16 cellular contexts compared by ENCODE assay signal in genomic region chr17:43272483-43272882, GRCh38. TPM values are rescaled to one million over a fixed set of nuclear protein-coding genes. Genes with fewer than 3 reads are reported as not detected.
A peak's percentile ranks its signal among the peaks of the same experiment; 100 is the strongest.
DNase-seq lines count a peak whose midpoint lies in the region; ATAC-seq and TF ChIP-seq lines count a peak whose summit lies in the region.
"Not testable (repeated sequence)": the region's sequence is repeated elsewhere in the genome, so short reads cannot be mapped to it uniquely, and the experiment has no call there.
"Had no signal": no experiment of that assay in that cellular context is flagged by ENCODE, and none has a peak within 500 bp of the region (broad histone marks: within the 10 kb centered on the region; RNA-seq: fewer than 3 reads in every experiment).

No MANE protein-coding gene starts in this region.

- POLR2A ChIA-PET in activated CD4-positive, alpha-beta memory T cell treated with anti-CD3 and anti-CD28 coated beads, Interleukin-2, amount 10 ng/mL, durations not matched to agents 7 days and 5 days (lab: Charles Lee) = not testable (repeated sequence)

- peak overlapping the region; percentile 62 for H3K4me3 Mint-ChIP-seq in Calu3 (ENCODE audit: low read depth, unreplicated experiment)
- H3K4me3 Mint-ChIP-seq in T-helper 1 cell treated with Interleukin-12 subunit alpha and Interleukin-12 subunit beta and Interleukin-4 antibody, amounts not matched to agents 30 μg/mL and 1 μg/mL, for 36 hours = peak overlapping the region; percentile 33
- H3K4me3 Mint-ChIP-seq in activated CD4-positive, alpha-beta memory T cell treated with anti-CD3 and anti-CD28 coated beads, Interleukin-2, amount 10 ng/mL, durations not matched to agents 7 days and 5 days = not testable (repeated sequence)
- peak overlapping the region; percentile 1 for H3K4me3 Mint-ChIP-seq in dendritic cell treated with granulocyte-macrophage colony-stimulating factor and Interleukin-4, amounts not matched to agents 40 ng/mL and 50 ng/mL, for 4 days
- peak overlapping the region in 7 of 8 donors; percentile 19 to 72 (median 67) for H3K4me3 Mint-ChIP-seq in naive B cell

- not testable (repeated sequence) for BruUV-seq in Calu3 (replicated peaks; lab: Mats Ljungman, UMichigan)

- not testable (repeated sequence) for TF ChIP-seq CTCF in Calu3 (IDR thresholded peaks at IDR 0.05; ENCODE audit: unreplicated experiment)

- intact Hi-C loops in Calu3 (cut with micrococcal nuclease; ENCODE audit: unreplicated experiment); dendritic cell treated with granulocyte-macrophage colony-stimulating factor and Interleukin-4, amounts not matched to agents 40 ng/mL and 50 ng/mL, for 4 days (cut with micrococcal nuclease): not testable (repeated sequence)

- not testable (repeated sequence) for H3K9me3 Mint-ChIP-seq in Calu3 (ENCODE audit: low read depth, unreplicated experiment); T-helper 1 cell treated with Interleukin-12 subunit alpha and Interleukin-12 subunit beta and Interleukin-4 antibody, amounts not matched to agents 30 μg/mL and 1 μg/mL, for 36 hours; activated CD4-positive, alpha-beta memory T cell treated with anti-CD3 and anti-CD28 coated beads, Interleukin-2, amount 10 ng/mL, durations not matched to agents 7 days and 5 days; activated naive CD4-positive, alpha-beta T cell treated with anti-CD3 and anti-CD28 coated beads, Interleukin-2, amount 50 U/mL, for 72 hours; dendritic cell treated with granulocyte-macrophage colony-stimulating factor and Interleukin-4, amounts not matched to agents 40 ng/mL and 50 ng/mL, for 4 days; naive B cell

- DNase-seq in Calu3; activated CD4-positive, alpha-beta memory T cell treated with anti-CD3 and anti-CD28 coated beads, Interleukin-2, amount 10 ng/mL, durations not matched to agents 7 days and 5 days; activated naive CD4-positive, alpha-beta T cell treated with anti-CD3 and anti-CD28 coated beads, Interleukin-2, amount 50 U/mL, for 72 hours (ENCODE audit: low spot score in 2 of 2): not testable (repeated sequence)
- DNase-seq in naive B cell = peak; percentile 0
- peak in 2 of 3 experiments; percentile 0 for DNase-seq in stimulated activated CD4-positive, alpha-beta T cell treated with anti-CD3 and anti-CD28 coated beads, TNF-alpha, amount 100 ng/mL, for 24 hours (ENCODE audit: low read depth in 3 of 3)

- peak; percentile 39 to 50 for ATAC-seq in activated naive CD4-positive, alpha-beta T cell treated with anti-CD3 and anti-CD28 coated beads, Interleukin-2, amount 50 U/mL, for 72 hours
- peak in 1 of 2 donors; percentile 5 for ATAC-seq in naive B cell (ENCODE audit: low read depth in 2 of 2)

- peaks cover 13% of the 10 kb centered on the region for H3K27me3 Mint-ChIP-seq in Calu3 (ENCODE audit: unreplicated experiment)
- H3K27me3 Mint-ChIP-seq in T-helper 1 cell treated with Interleukin-12 subunit alpha and Interleukin-12 subunit beta and Interleukin-4 antibody, amounts not matched to agents 30 μg/mL and 1 μg/mL, for 36 hours (ENCODE audit: low read depth); activated CD4-positive, alpha-beta memory T cell treated with anti-CD3 and anti-CD28 coated beads, Interleukin-2, amount 10 ng/mL, durations not matched to agents 7 days and 5 days; dendritic cell treated with granulocyte-macrophage colony-stimulating factor and Interleukin-4, amounts not matched to agents 40 ng/mL and 50 ng/mL, for 4 days; naive B cell: not testable (repeated sequence)

- CTCF ChIA-PET in Calu3 (lab: Charles Lee); activated CD4-positive, alpha-beta memory T cell treated with anti-CD3 and anti-CD28 coated beads, Interleukin-2, amount 10 ng/mL, durations not matched to agents 7 days and 5 days (lab: Charles Lee): not testable (repeated sequence)

- H3K36me3 Mint-ChIP-seq in Calu3 (ENCODE audit: insufficient read depth, unreplicated experiment); T-helper 1 cell treated with Interleukin-12 subunit alpha and Interleukin-12 subunit beta and Interleukin-4 antibody, amounts not matched to agents 30 μg/mL and 1 μg/mL, for 36 hours (ENCODE audit: low read depth); activated CD4-positive, alpha-beta memory T cell treated with anti-CD3 and anti-CD28 coated beads, Interleukin-2, amount 10 ng/mL, durations not matched to agents 7 days and 5 days (ENCODE audit: low read depth); activated naive CD4-positive, alpha-beta T cell treated with anti-CD3 and anti-CD28 coated beads, Interleukin-2, amount 50 U/mL, for 72 hours; dendritic cell treated with granulocyte-macrophage colony-stimulating factor and Interleukin-4, amounts not matched to agents 40 ng/mL and 50 ng/mL, for 4 days (ENCODE audit: low read depth); naive B cell: not testable (repeated sequence)

- peak overlapping the region; percentile 88 for H3K27ac Mint-ChIP-seq in Calu3 (ENCODE audit: unreplicated experiment)
- peak overlapping the region; percentile 78 for H3K27ac Mint-ChIP-seq in T-helper 1 cell treated with Interleukin-12 subunit alpha and Interleukin-12 subunit beta and Interleukin-4 antibody, amounts not matched to agents 30 μg/mL and 1 μg/mL, for 36 hours
- peak overlapping the region; percentile 36 for H3K27ac Mint-ChIP-seq in activated CD4-positive, alpha-beta memory T cell treated with anti-CD3 and anti-CD28 coated beads, Interleukin-2, amount 10 ng/mL, durations not matched to agents 7 days and 5 days
- H3K27ac Mint-ChIP-seq in activated naive CD4-positive, alpha-beta T cell treated with anti-CD3 and anti-CD28 coated beads, Interleukin-2, amount 50 U/mL, for 72 hours = peak overlapping the region in 1 of 2 donors; percentile 85
- peak overlapping the region; percentile 19 for H3K27ac Mint-ChIP-seq in dendritic cell treated with granulocyte-macrophage colony-stimulating factor and Interleukin-4, amounts not matched to agents 40 ng/mL and 50 ng/mL, for 4 days
- peak overlapping the region in 5 of 6 donors; percentile 38 to 95 (median 85) for H3K27ac Mint-ChIP-seq in naive B cell

- not testable (repeated sequence) for H3K4me1 Mint-ChIP-seq in Calu3 (ENCODE audit: low read depth, unreplicated experiment); T-helper 1 cell treated with Interleukin-12 subunit alpha and Interleukin-12 subunit beta and Interleukin-4 antibody, amounts not matched to agents 30 μg/mL and 1 μg/mL, for 36 hours (ENCODE audit: low read depth); activated CD4-positive, alpha-beta memory T cell treated with anti-CD3 and anti-CD28 coated beads, Interleukin-2, amount 10 ng/mL, durations not matched to agents 7 days and 5 days; dendritic cell treated with granulocyte-macrophage colony-stimulating factor and Interleukin-4, amounts not matched to agents 40 ng/mL and 50 ng/mL, for 4 days (ENCODE audit: low read depth); naive B cell

RNA-seq across cellular contexts. Expression of gene RNU2-1, which starts 38.7 kb away (rescaled TPM):
- 5,045 and 5,662 TPM in 2 replicates for total RNA-seq in Calu3 (2022)
- total RNA-seq in activated CD4-positive, alpha-beta memory T cell treated with anti-CD3 and anti-CD28 coated beads, Interleukin-2, amount 10 ng/mL, durations not matched to agents 7 days and 5 days = 1,000 to 10,000 TPM; 6,842 to 7,042 TPM
- 1,000 to 10,000 TPM; 5,470 to 5,569 TPM for total RNA-seq in activated naive CD4-positive, alpha-beta T cell treated with anti-CD3 and anti-CD28 coated beads, Interleukin-2, amount 50 U/mL, for 72 hours
- not detected for polyA plus RNA-seq in naive B cell (ENCODE audit: low read depth in 6 of 6)
- total RNA-seq: IMR-90, LHCN-M2, temporal lobe, urinary bladder had no signal
- polyA plus RNA-seq: aorta, esophagus, H1, IMR-90, psoas muscle, urinary bladder had no signal

RNA-seq across cellular contexts. Expression of gene CCDC200, which starts 44.1 kb away (rescaled TPM):
- not detected in 2 replicates for total RNA-seq in Calu3 (2022)
- under 1 TPM in 1 of 2 experiments, not detected in 1; 0.53 TPM for total RNA-seq in activated CD4-positive, alpha-beta memory T cell treated with anti-CD3 and anti-CD28 coated beads, Interleukin-2, amount 10 ng/mL, durations not matched to agents 7 days and 5 days
- total RNA-seq in activated naive CD4-positive, alpha-beta T cell treated with anti-CD3 and anti-CD28 coated beads, Interleukin-2, amount 50 U/mL, for 72 hours = under 1 TPM in 1 of 2 donors, not detected in 1; 0.48 TPM
- polyA plus RNA-seq in naive B cell (ENCODE audit: low read depth in 6 of 6) = 1 to 10 TPM in 2 of 6 donors, under 1 TPM in 2, not detected in 2; 0.45 to 8.1 (median 0.96) TPM
- total RNA-seq: activated T-cell treated with anti-CD3 and anti-CD28 coated beads, Interleukin-2, amount 50 U/mL, for 4 hours; aorta; H1; IMR-90; LHCN-M2; psoas muscle; temporal lobe; urinary bladder had no signal
- polyA plus RNA-seq: aorta, esophagus, IMR-90, urinary bladder had no signal
